Comparison of ENCODE assay signal across 24 cellular contexts in the genomic region with DNA sequence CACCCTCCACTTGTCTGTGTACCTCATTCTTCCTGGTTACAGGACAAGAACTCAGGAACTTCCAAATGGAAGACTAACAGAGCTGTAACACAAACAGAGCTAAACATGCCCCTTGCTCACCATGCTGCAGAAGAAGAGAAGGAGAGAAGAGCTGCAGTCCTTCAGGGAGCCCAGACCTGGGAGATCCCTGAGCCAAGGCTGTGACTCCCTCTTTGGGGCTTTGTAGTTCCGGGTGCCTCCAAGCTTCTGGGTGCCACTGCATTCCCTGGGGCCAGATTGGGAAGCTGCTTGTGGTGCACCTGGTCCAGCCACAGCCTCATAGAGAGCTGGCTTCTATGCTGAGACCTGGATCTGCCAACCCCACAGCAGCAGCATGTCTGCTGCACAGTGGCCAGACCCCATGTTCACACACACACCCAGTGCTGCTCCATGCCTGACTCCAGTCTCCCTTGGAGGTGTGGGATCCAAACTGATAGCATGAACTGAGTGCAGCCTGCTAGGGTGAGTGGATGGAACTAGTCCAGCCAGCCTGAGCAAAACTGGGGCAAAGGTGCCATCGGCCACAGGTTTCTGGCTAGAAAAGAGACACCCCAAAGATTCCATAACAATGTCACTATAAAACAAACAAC.
"Had no signal": no experiment of that assay in that cellular context is flagged by ENCODE, and none has a peak within 500 bp of the region (broad histone marks: within the 10 kb centered on the region; RNA-seq: fewer than 3 reads in every experiment).

No MANE protein-coding gene starts in this region.

- H3K9me3 Mint-ChIP-seq: activated naive CD8-positive, alpha-beta T cell treated with anti-CD3 and anti-CD28 coated beads, Interleukin-2, amount 10 ng/mL, durations not matched to agents 7 days and 5 days; WTC11 had no signal

- H3K36me3 Mint-ChIP-seq: activated naive CD8-positive, alpha-beta T cell treated with anti-CD3 and anti-CD28 coated beads, Interleukin-2, amount 10 ng/mL, durations not matched to agents 7 days and 5 days; WTC11 had no signal

- H3K9me3 ChIP-seq: adrenal gland, MG63, Peyer's patch had no signal

- H3K27me3 Mint-ChIP-seq: activated naive CD8-positive, alpha-beta T cell treated with anti-CD3 and anti-CD28 coated beads, Interleukin-2, amount 10 ng/mL, durations not matched to agents 7 days and 5 days had no signal

- H3K4me3 Mint-ChIP-seq: activated CD8-positive, alpha-beta T cell treated with anti-CD3 and anti-CD28 coated beads, Interleukin-2, amount 10 ng/mL, durations not matched to agents 7 days and 5 days; activated naive CD8-positive, alpha-beta T cell treated with anti-CD3 and anti-CD28 coated beads, Interleukin-2, amount 10 ng/mL, durations not matched to agents 7 days and 5 days; T-helper 17 cell; WTC11 had no signal

- H3K4me3 ChIP-seq: adrenal gland, MG63, Peyer's patch had no signal

- H3K4me1 Mint-ChIP-seq: activated naive CD8-positive, alpha-beta T cell treated with anti-CD3 and anti-CD28 coated beads, Interleukin-2, amount 10 ng/mL, durations not matched to agents 7 days and 5 days; WTC11 had no signal

- H3K27me3 ChIP-seq: adrenal gland, MG63, Peyer's patch had no signal

- H3K27ac ChIP-seq: adrenal gland, Peyer's patch, RWPE1 had no signal

- DNase-seq: activated CD4-positive, alpha-beta T cell treated with anti-CD3 and anti-CD28 coated beads for 48 hours; activated CD4-positive, alpha-beta T cell treated with anti-CD3 and anti-CD28 coated beads, Interleukin-2, amount 50 U/mL, for 4 hours; activated CD4-positive, CD25-positive, alpha-beta regulatory T cell treated with anti-CD3 and anti-CD28 coated beads, Interleukin-2, amount 50 U/mL, for 72 hours; activated CD8-positive, alpha-beta memory T cell treated with anti-CD3 and anti-CD28 coated beads, Interleukin-2, amount 50 U/mL, for 48 hours; activated CD8-positive, alpha-beta T cell treated with anti-CD3 and anti-CD28 coated beads, Interleukin-2, amount 10 ng/mL, durations not matched to agents 7 days and 5 days; activated naive CD4-positive, alpha-beta T cell treated with anti-CD3 and anti-CD28 coated beads, Interleukin-2, amount 50 U/mL, for 16 hours; activated naive CD8-positive, alpha-beta T cell treated with anti-CD3 and anti-CD28 coated beads, Interleukin-2, amount 10 ng/mL, durations not matched to agents 7 days and 5 days; activated T-cell treated with anti-CD3 and anti-CD28 coated beads, Interleukin-2, amount 50 U/mL, for 1 hour; adrenal gland; anterior cingulate cortex; MG63; MV-4-11; NCI-H1092 treated with DMSO at 0.1 percent for 48 hours; NCI-H1417 treated with DMSO at 0.1 percent for 48 hours; NCI-H1694; NCI-H2029; NCI-H446; NCI-H524; Peyer's patch; SHP77 treated with DMSO at 0.1 percent for 48 hours; T-helper 17 cell; T-helper 9 cell had no signal

- H3K27ac Mint-ChIP-seq: activated CD8-positive, alpha-beta T cell treated with anti-CD3 and anti-CD28 coated beads, Interleukin-2, amount 10 ng/mL, durations not matched to agents 7 days and 5 days; activated naive CD8-positive, alpha-beta T cell treated with anti-CD3 and anti-CD28 coated beads, Interleukin-2, amount 10 ng/mL, durations not matched to agents 7 days and 5 days; T-helper 17 cell; WTC11 had no signal

- H3K36me3 ChIP-seq: adrenal gland, MG63, Peyer's patch had no signal

- ATAC-seq: activated CD8-positive, alpha-beta T cell treated with anti-CD3 and anti-CD28 coated beads, Interleukin-2, amount 10 ng/mL, durations not matched to agents 7 days and 5 days; T-helper 17 cell; WTC11 had no signal

- H3K4me1 ChIP-seq: adrenal gland, Peyer's patch had no signal
